ENCODE assay signal across 8 cellular contexts in genomic region chr18:79395761-79396404, GRCh38. TPM values are rescaled to one million over a fixed set of nuclear protein-coding genes. Genes with fewer than 3 reads are reported as not detected.
DNase-seq lines count a peak whose midpoint lies in the region; ATAC-seq and TF ChIP-seq lines count a peak whose summit lies in the region.

Gene NFATC1 (plus strand): TSS chr18:79395930. CDS start chr18:79396225, 295 bp downstream.

- ATAC-seq in GM21529 (IDR thresholded peaks at IDR 0.05; ENCODE audit: unreplicated experiment) (peak; percentile 23), foreskin keratinocyte (peak; percentile 47), HG02970 (IDR thresholded peaks at IDR 0.05; ENCODE audit: low FRiP score, unreplicated experiment) (no peak)

- H3K79me2 ChIP-seq in OCI-LY1 (ENCODE audit: insufficient read depth, low read length), result peaks cover 28% of the 10 kb centered on the region
- H3K79me2 ChIP-seq in osteoblast (ENCODE audit: insufficient read depth, low read length), result no peaks in the 10 kb centered on the region

- H3K36me3 ChIP-seq in OCI-LY1 (ENCODE audit: insufficient read depth, low read length) (peaks cover 29% of the 10 kb centered on the region), osteoblast (ENCODE audit: insufficient read depth, low read length) (no peaks in the 10 kb centered on the region), tibial artery (no peaks in the 10 kb centered on the region)

- H2AFZ ChIP-seq in OCI-LY1 (ENCODE audit: low read length), result no peak within 1 kb of the TSS
- H2AFZ ChIP-seq in osteoblast (ENCODE audit: low read length), result peak within 1 kb of the TSS; percentile 47

- intact Hi-C loops in activated T-helper 2 cell treated with anti-CD3 and anti-CD28 coated beads, Interferon-gamma antibody, Interleukin-2, Interleukin-4, amounts not matched to agents 10 μg/mL and 5 μg/mL and 100 μg/mL, durations not matched to agents 14 hours and 24 hours and 36 hours (cut with micrococcal nuclease), result loop anchor here (1.0 to 5.0 kb wide), 5 partner anchors 46 to 636 kb away; partner anchors contain the start of genes ATP9B, CTDP1 and RBFA
- intact Hi-C loops in tibial artery (cut with DNase I; ENCODE audit: low total_unique reads), result no loop called here

- peaks cover 35% of the 10 kb centered on the region for H3K4me1 ChIP-seq in OCI-LY1 (ENCODE audit: insufficient read depth, low read length, severe bottlenecking)
- peaks cover 4% of the 10 kb centered on the region for H3K4me1 ChIP-seq in foreskin keratinocyte
- H3K4me1 ChIP-seq in osteoblast (ENCODE audit: insufficient read depth, low read length), result peaks cover 3% of the 10 kb centered on the region
- peaks cover 0 to 41% (median 35%) of the 10 kb centered on the region in 4 donors for H3K4me1 ChIP-seq in tibial artery

- peak within 1 kb of the TSS; percentile 86 for H3K27ac Mint-ChIP-seq in activated T-helper 2 cell treated with anti-CD3 and anti-CD28 coated beads, Interferon-gamma antibody, Interleukin-2, Interleukin-4, amounts not matched to agents 10 μg/mL and 5 μg/mL and 100 μg/mL, durations not matched to agents 14 hours and 24 hours and 36 hours

- H3K4me1 Mint-ChIP-seq in activated T-helper 2 cell treated with anti-CD3 and anti-CD28 coated beads, Interferon-gamma antibody, Interleukin-2, Interleukin-4, amounts not matched to agents 10 μg/mL and 5 μg/mL and 100 μg/mL, durations not matched to agents 14 hours and 24 hours and 36 hours (ENCODE audit: low read depth), result peaks cover 15% of the 10 kb centered on the region

- DNase-seq in AG04450 (ENCODE audit: low read depth, low spot score) (no peak), foreskin keratinocyte (peak in 1 of 2 donors; percentile 32), osteoblast (ENCODE audit: insufficient read length, low spot score, missing footprints) (peak; percentile 97), tibial artery (peak; percentile 81 to 95)
- peak; percentile 63 for DNase-seq in activated T-helper 2 cell treated with anti-CD3 and anti-CD28 coated beads, Interferon-gamma antibody, Interleukin-2, Interleukin-4, amounts not matched to agents 10 μg/mL and 5 μg/mL and 100 μg/mL, durations not matched to agents 14 hours and 24 hours and 36 hours (ENCODE audit: low spot score)

- POLR2A ChIA-PET in AG04450 (lab: Yijun Ruan, JAX), result interaction anchor here (0.6 kb wide), 1 partner anchor 124 kb away, joined by 3 read pairs; no protein-coding TSS in a partner anchor

- H3K9me2 ChIP-seq in OCI-LY1 (ENCODE audit: low read depth, low read length), result no peaks in the 10 kb centered on the region

- H3K27me3 Mint-ChIP-seq in activated T-helper 2 cell treated with anti-CD3 and anti-CD28 coated beads, Interferon-gamma antibody, Interleukin-2, Interleukin-4, amounts not matched to agents 10 μg/mL and 5 μg/mL and 100 μg/mL, durations not matched to agents 14 hours and 24 hours and 36 hours (ENCODE audit: low read depth), result peaks cover 18% of the 10 kb centered on the region

- peak within 1 kb of the TSS; percentile 41 for H3K4me3 ChIP-seq in AG04450 (ENCODE audit: low read depth, low read length)
- peak within 1 kb of the TSS; percentile 89 for H3K4me3 ChIP-seq in OCI-LY1 (ENCODE audit: low read depth, low read length, poor library complexity, severe bottlenecking)
- peak within 1 kb of the TSS; percentile 71 for H3K4me3 ChIP-seq in osteoblast (ENCODE audit: insufficient read depth, low read length)
- peak within 1 kb of the TSS; percentile 60 to 69 for H3K4me3 ChIP-seq in tibial artery

- no peak for TF ChIP-seq CTCF in AG04450 (IDR thresholded peaks at IDR 0.05; ENCODE audit: low read depth, low read length)
- no peak for TF ChIP-seq CTCF in OCI-LY1 (IDR thresholded peaks at IDR 0.05; ENCODE audit: low read length)
- TF ChIP-seq CTCF in foreskin keratinocyte (conservative IDR thresholded peaks at IDR 0.05), result peak; percentile 1
- no peak for TF ChIP-seq CTCF in osteoblast (IDR thresholded peaks at IDR 0.05; ENCODE audit: extremely low read depth, low read depth, low read length)
- peak in 1 of 2 experiments; percentile 15 for TF ChIP-seq CTCF in tibial artery (IDR thresholded peaks at IDR 0.05)

- CTCF ChIA-PET in AG04450 (lab: Charles Lee), result interaction anchor here (1.0 kb wide), 1 partner anchor 17 kb away, joined by 3 read pairs; no protein-coding TSS in a partner anchor

- peak within 1 kb of the TSS; percentile 94 for H3K9ac ChIP-seq in OCI-LY1 (ENCODE audit: low read length)

- H4K20me1 ChIP-seq in OCI-LY1 (ENCODE audit: insufficient read depth, low read length) (no peaks in the 10 kb centered on the region), osteoblast (ENCODE audit: insufficient read depth, low read length) (no peaks in the 10 kb centered on the region)

- H3K4me3 Mint-ChIP-seq in activated T-helper 2 cell treated with anti-CD3 and anti-CD28 coated beads, Interferon-gamma antibody, Interleukin-2, Interleukin-4, amounts not matched to agents 10 μg/mL and 5 μg/mL and 100 μg/mL, durations not matched to agents 14 hours and 24 hours and 36 hours (ENCODE audit: low read depth), result peak within 1 kb of the TSS; percentile 83

- H3K4me2 ChIP-seq in OCI-LY1 (ENCODE audit: low read length), result peak within 1 kb of the TSS; percentile 95
- peak within 1 kb of the TSS; percentile 76 for H3K4me2 ChIP-seq in osteoblast (ENCODE audit: insufficient read depth, low read length)

- no peaks in the 10 kb centered on the region for H3K9me3 Mint-ChIP-seq in activated T-helper 2 cell treated with anti-CD3 and anti-CD28 coated beads, Interferon-gamma antibody, Interleukin-2, Interleukin-4, amounts not matched to agents 10 μg/mL and 5 μg/mL and 100 μg/mL, durations not matched to agents 14 hours and 24 hours and 36 hours

- H3K27me3 ChIP-seq in AG04450 (ENCODE audit: control insufficient read depth, insufficient read depth, low read length) (peaks cover 42% of the 10 kb centered on the region), OCI-LY1 (ENCODE audit: insufficient read depth, low read length) (no peaks in the 10 kb centered on the region), foreskin keratinocyte (peaks cover 26% of the 10 kb centered on the region), osteoblast (ENCODE audit: insufficient read depth, low read length) (peaks cover 18% of the 10 kb centered on the region), tibial artery (no peaks in the 10 kb centered on the region)

- H3F3A ChIP-seq in OCI-LY1 (ENCODE audit: insufficient read depth, low read length), result peaks cover 4% of the 10 kb centered on the region; the same call in 1 of the 2 replicates

- H3K36me3 Mint-ChIP-seq in activated T-helper 2 cell treated with anti-CD3 and anti-CD28 coated beads, Interferon-gamma antibody, Interleukin-2, Interleukin-4, amounts not matched to agents 10 μg/mL and 5 μg/mL and 100 μg/mL, durations not matched to agents 14 hours and 24 hours and 36 hours (ENCODE audit: low read depth), result peaks cover 26% of the 10 kb centered on the region

- H3K27ac ChIP-seq in AG04450 (ENCODE audit: low read depth, low read length) (no peak within 1 kb of the TSS), OCI-LY1 (ENCODE audit: low read depth, low read length, poor library complexity, severe bottlenecking) (peak within 1 kb of the TSS; percentile 94), foreskin keratinocyte (peak within 1 kb of the TSS; percentile 57), osteoblast (ENCODE audit: low read depth, low read length) (peak within 1 kb of the TSS; percentile 28), tibial artery (peak within 1 kb of the TSS; percentile 95 to 97)

- H3K9me3 ChIP-seq in AG04450 (ENCODE audit: control insufficient read depth, insufficient read depth, low read length) (peaks cover 4% of the 10 kb centered on the region; the same call in 1 of the 2 replicates), OCI-LY1 (ENCODE audit: low read length) (no peaks in the 10 kb centered on the region), osteoblast (ENCODE audit: low read depth, low read length) (no peaks in the 10 kb centered on the region), tibial artery (no peaks in the 10 kb centered on the region)

RNA-seq across cellular contexts. Expression of gene NFATC1, which starts in this region (rescaled TPM):
- polyA plus RNA-seq in AG04450 (2011; rRNA removed) (0.73 and 1.1 TPM in 2 replicates), foreskin keratinocyte (4.3 and 6.8 TPM in 2 replicates)
- 1.2 and 1.5 TPM in 2 replicates for polyA minus RNA-seq in AG04450 (2011; rRNA and poly(A)+ RNA removed)
- total RNA-seq in activated T-helper 2 cell treated with anti-CD3 and anti-CD28 coated beads, Interferon-gamma antibody, Interleukin-2, Interleukin-4, amounts not matched to agents 10 μg/mL and 5 μg/mL and 100 μg/mL, durations not matched to agents 14 hours and 24 hours and 36 hours, result 95.0 and 99.9 TPM in 2 replicates
- total RNA-seq in foreskin keratinocyte (4.4 and 7.3 TPM in 2 replicates), osteoblast (5.3 and 6.2 TPM in 2 replicates)

Comparison
In these comparisons a context has a peak if more than half of its experiments do, and no peak if none do; other contexts are left out.
1. RNA of gene NFATC1 (total RNA-seq): 95.0 to 99.9 TPM in activated T-helper 2 cell treated with anti-CD3 and anti-CD28 coated beads, Interferon-gamma antibody, Interleukin-2, Interleukin-4, amounts not matched to agents 10 μg/mL and 5 μg/mL and 100 μg/mL, durations not matched to agents 14 hours and 24 hours and 36 hours; 5.3 to 6.2 TPM in osteoblast and 4.4 to 7.3 TPM in foreskin keratinocyte; every median in the first group is over 10 times any median in the second.
2. Peak in every context shown above with its lines, with median percentiles within 50 percentile points of each other: H3K4me3 ChIP-seq.